ENCODE assay signal across 1 cellular context in genomic region chr3:111277226-111277625, GRCh38.
TF ChIP-seq lines count a peak whose summit lies in the region.

No MANE protein-coding gene starts in this region.

TF ChIP-seq in GM23338, 12 proteins besides CTCF, POLR2A, EP300 and RAD21 (continued from another document):
- TF ChIP-seq ZNF462 (CRISPR knock-in tag; IDR thresholded peaks at IDR 0.05), result peak; percentile 54; the same call in 1 of the 2 replicates
